Comparison of ENCODE assay signal across 11 cellular contexts in genomic region chr15:82543155-82543554, GRCh38.
A peak's percentile ranks its signal among the peaks of the same experiment; 100 is the strongest.
DNase-seq lines count a peak whose midpoint lies in the region; FAIRE-seq and TF ChIP-seq lines count a peak whose summit lies in the region.
"Had no signal": no experiment of that assay in that cellular context is flagged by ENCODE, and none has a peak within 500 bp of the region (broad histone marks: within the 10 kb centered on the region; RNA-seq: fewer than 3 reads in every experiment).

No MANE protein-coding gene starts in this region.

- DNase-seq in CD1c-positive myeloid dendritic cell (ENCODE audit: extremely low spot score) (peak; percentile 54), KBM-7 (peak; percentile 62), astrocyte of the hippocampus (ENCODE audit: low read depth, low spot score) (peak; percentile 89), medulla oblongata (ENCODE audit: extremely low spot score) (peak; percentile 22), GM19239 (ENCODE audit: insufficient read length, low spot score) (no peak), GM20000 (ENCODE audit: low spot score) (no peak), pons (ENCODE audit: low spot score) (no peak)
- no peak for DNase-seq in activated CD8-positive, alpha-beta memory T cell treated with anti-CD3 and anti-CD28 coated beads for 24 hours
- DNase-seq: activated naive CD4-positive, alpha-beta T cell; Right ventricle myocardium superior; stimulated activated CD4-positive, alpha-beta T cell treated with anti-CD3 and anti-CD28 coated beads, Interleukin-15, amount 100 ng/mL, for 24 hours had no signal

- no peak for TF ChIP-seq CTCF in GM20000 (IDR thresholded peaks at IDR 0.05; ENCODE audit: extremely low read depth, missing control alignments)

- in situ Hi-C loops in KBM-7 (cut with MboI; ENCODE audit: low pct_unique_long_range_greater_than_20kb, low sequenced_read_pairs): no loop called here

- FAIRE-seq in GM19239 (lab: Jason Lieb, UNC): no peak

Comparison
In these comparisons a context has a peak if more than half of its experiments do, and no peak if none do; other contexts are left out.
1. DNase-seq: peak in CD1c-positive myeloid dendritic cell (single experiment), KBM-7 (single experiment), astrocyte of the hippocampus (single experiment) and medulla oblongata (single experiment); none in GM19239 (single experiment), activated CD8-positive, alpha-beta memory T cell treated with anti-CD3 and anti-CD28 coated beads for 24 hours (single experiment), GM20000 (single experiment) and pons (single experiment).